In genomic region chr2:63914311-63914710, GRCh38 we compare ENCODE assay signal across 25 cellular contexts.
DNase-seq lines count a peak whose midpoint lies in the region; ATAC-seq, FAIRE-seq and TF ChIP-seq lines count a peak whose summit lies in the region.
"Had no signal": no experiment of that assay in that cellular context is flagged by ENCODE, and none has a peak within 500 bp of the region (broad histone marks: within the 10 kb centered on the region; RNA-seq: fewer than 3 reads in every experiment).

No MANE protein-coding gene starts in this region.

- FAIRE-seq in GM12892 (lab: Jason Lieb, UNC): peak; percentile 53
- peak; percentile 81 for FAIRE-seq in GM12878 (lab: Jason Lieb, UNC)
- FAIRE-seq: A204.1, D721Med, GM12891, GM18507 had no signal

- DNase-seq in GM12892 (ENCODE audit: insufficient read length) (no peak), GM12878 (ENCODE audit: low read depth, low spot score) (no peak), left lung (no peak), prostate gland (ENCODE audit: low spot score) (no peak), sigmoid colon (no peak)
- DNase-seq: 8988T; ACHN; BE2C; C1 segment of cervical spinal cord; Caco-2; Calu3; CD4-positive, alpha-beta memory T cell; CD4-positive, CD25-positive, alpha-beta regulatory T cell; CD8-positive, alpha-beta memory T cell; DND-41; EL; GDM1 had no signal

- H3K79me2 ChIP-seq in GM12878 (ENCODE audit: control insufficient read depth, insufficient read depth, low read length): no peaks in the 10 kb centered on the region

- intact Hi-C loops in GM12878 (cut with micrococcal nuclease; ENCODE audit: unreplicated experiment): no loop called here
- intact Hi-C loops in left lung (cut with DNase I): no loop called here
- intact Hi-C loops in prostate gland (cut with DNase I): no loop called here
- intact Hi-C loops in sigmoid colon (cut with DNase I): no loop called here

- POLR2A ChIA-PET in GM12878 (lab: Charles Lee): no interaction called here

- in situ Hi-C loops in GM12878 (cut with MboI): no loop called here

- TF ChIP-seq CTCF in GM12878 (IDR thresholded peaks at IDR 0.05 in 2 of 3, conservative IDR thresholded peaks at IDR 0.05 in 1 of 3; ENCODE audit: control insufficient read depth in 2 of 3, extremely low read depth in 1 of 3, insufficient read depth in 1 of 3, low read depth in 3 of 3, low read length in 3 of 3) (no peak), left lung (IDR thresholded peaks at IDR 0.05) (no peak), prostate gland (IDR thresholded peaks at IDR 0.05) (no peak), sigmoid colon (IDR thresholded peaks at IDR 0.05) (no peak)

- no peak for ATAC-seq in GM12878
- peak; percentile 69 for ATAC-seq in esophagus mucosa
- ATAC-seq in left lung: peak; percentile 88
- no peak for ATAC-seq in GM21737 (IDR thresholded peaks at IDR 0.05; ENCODE audit: unreplicated experiment)
- no peak for ATAC-seq in GM21423 (IDR thresholded peaks at IDR 0.05; ENCODE audit: unreplicated experiment)

- no peaks in the 10 kb centered on the region for H4K20me1 ChIP-seq in GM12878 (ENCODE audit: control insufficient read depth, insufficient read depth)
- H4K20me1 ChIP-seq: BLaER1 had no signal

- BruUV-seq in GM12878 (replicated peaks; lab: Mats Ljungman, UMichigan): no TSS peak

- TF ChIP-seq EP300 in GM12878 (IDR thresholded peaks at IDR 0.05; ENCODE audit: borderline replicate concordance in 1 of 2, control insufficient read depth in 1 of 2, low read depth in 2 of 2, low read length in 2 of 2) (no peak), sigmoid colon (IDR thresholded peaks at IDR 0.05) (no peak)

- H3K27me3 ChIP-seq in GM12878 (replicated peaks in 1 of 2; ENCODE audit: control insufficient read depth in 2 of 2, insufficient read depth in 2 of 2, low read length in 1 of 2): no peaks in the 10 kb centered on the region
- H3K27me3 ChIP-seq in left lung: no peaks in the 10 kb centered on the region
- no peaks in the 10 kb centered on the region for H3K27me3 ChIP-seq in prostate gland (replicated peaks; ENCODE audit: insufficient read depth)
- no peaks in the 10 kb centered on the region for H3K27me3 ChIP-seq in sigmoid colon
- H3K27me3 ChIP-seq: BE2C, BLaER1 had no signal

- no peak for TF ChIP-seq RAD21 in GM12878 (IDR thresholded peaks at IDR 0.05; ENCODE audit: insufficient read depth, low read depth, low read length)

- H3K9me3 ChIP-seq in GM12878 (replicated peaks; ENCODE audit: control insufficient read depth, insufficient read depth, low read length) (no peaks in the 10 kb centered on the region), left lung (no peaks in the 10 kb centered on the region), prostate gland (no peaks in the 10 kb centered on the region), sigmoid colon (no peaks in the 10 kb centered on the region)
- H3K9me3 ChIP-seq: BE2C, BLaER1, Caco-2 had no signal

- SMC1A ChIA-PET in GM12878 (lab: Charles Lee; ENCODE audit: uncharacterized antibody, unreplicated experiment): interaction anchor here (1.2 kb wide), 1 partner anchor 28 kb away, joined by 3 read pairs; no protein-coding TSS in a partner anchor

- H3K36me3 ChIP-seq in GM12878 (ENCODE audit: control insufficient read depth in 2 of 2, insufficient read depth in 2 of 2, low read length in 1 of 2): peaks cover 0 to 11% of the 10 kb centered on the region in 2 experiments; a peak in 3 of 4 replicates
- H3K36me3 ChIP-seq in left lung: peaks cover 0 to 78% of the 10 kb centered on the region in 2 donors
- no peaks in the 10 kb centered on the region for H3K36me3 ChIP-seq in prostate gland
- peaks cover 0 to 87% (median 20%) of the 10 kb centered on the region in 4 donors for H3K36me3 ChIP-seq in sigmoid colon

- CTCF ChIA-PET in GM12878 (lab: Yijun Ruan, JAX): no interaction called here

- H3K4me2 ChIP-seq in GM12878 (ENCODE audit: control insufficient read depth, insufficient read depth): no peak overlapping the region
- H3K4me2 ChIP-seq: BLaER1 had no signal

- WGBS in GM12878 (ENCODE audit: insufficient coverage, insufficient replicate concordance, low lambda C conversion rate, missing lambda C conversion rate): 95% methylated on average over 1 of the region's 1 CpG
- WGBS in prostate gland: 95% methylated on average over 1 of the region's 1 CpG
- WGBS in sigmoid colon, 2 donors: 93 to 97% methylated on average over 1 of the region's 1 CpG

- TF ChIP-seq POLR2A in GM12892 (IDR thresholded peaks at IDR 0.05; ENCODE audit: low read depth, low read length) (no peak), GM12878 (IDR thresholded peaks at IDR 0.05; ENCODE audit: low read depth, low read length) (no peak), prostate gland (IDR thresholded peaks at IDR 0.05) (no peak), sigmoid colon (IDR thresholded peaks at IDR 0.05) (no peak)

- H2AFZ ChIP-seq in GM12878 (ENCODE audit: control insufficient read depth, low read depth, low read length): no peak overlapping the region

- no peak overlapping the region for H3K27ac ChIP-seq in GM12878 (ENCODE audit: control insufficient read depth, insufficient read depth)
- no peak overlapping the region for H3K27ac ChIP-seq in left lung
- H3K27ac ChIP-seq in prostate gland: no peak overlapping the region
- no peak overlapping the region for H3K27ac ChIP-seq in sigmoid colon
- H3K27ac ChIP-seq: BLaER1 had no signal

- no peak overlapping the region for H3K9ac ChIP-seq in GM12878 (ENCODE audit: control insufficient read depth, insufficient read depth, low read length)
- H3K9ac ChIP-seq: BLaER1 had no signal

- RAD21 ChIA-PET in GM12878 (lab: Charles Lee; ENCODE audit: unreplicated experiment): no interaction called here

- H3K4me3 ChIP-seq in GM12878: no peak overlapping the region
- no peak overlapping the region for H3K4me3 ChIP-seq in left lung
- no peak overlapping the region for H3K4me3 ChIP-seq in prostate gland
- no peak overlapping the region for H3K4me3 ChIP-seq in sigmoid colon
- H3K4me3 ChIP-seq: BLaER1 had no signal

- H3K4me1 ChIP-seq in GM12878 (ENCODE audit: control insufficient read depth, insufficient read depth, low read length): no peaks in the 10 kb centered on the region
- no peaks in the 10 kb centered on the region for H3K4me1 ChIP-seq in left lung
- no peaks in the 10 kb centered on the region for H3K4me1 ChIP-seq in prostate gland (replicated peaks)
- H3K4me1 ChIP-seq in sigmoid colon: no peaks in the 10 kb centered on the region
- H3K4me1 ChIP-seq: BE2C, BLaER1, Caco-2 had no signal

TF ChIP-seq in GM12878, 131 proteins besides CTCF, POLR2A, EP300 and RAD21 (continues in another document):
- TF ChIP-seq CBX5 (IDR thresholded peaks at IDR 0.05; ENCODE audit: low read depth) (no peak), EGR1 (IDR thresholded peaks at IDR 0.05; ENCODE audit: borderline replicate concordance in 1 of 2, low read depth in 2 of 2, low read length in 2 of 2) (no peak), CHD1 (IDR thresholded peaks at IDR 0.05; ENCODE audit: low read depth, low read length) (no peak), CEBPZ (IDR thresholded peaks at IDR 0.05; ENCODE audit: low read depth, low read length) (no peak), ZNF274 (IDR thresholded peaks at IDR 0.05; ENCODE audit: insufficient read depth, insufficient read length) (no peak), RELB (IDR thresholded peaks at IDR 0.05; ENCODE audit: low read depth) (no peak)

Comparison
In these comparisons a context has a peak if more than half of its experiments do, and no peak if none do; other contexts are left out.
1. ATAC-seq: peak in esophagus mucosa (single experiment) and left lung (single experiment); none in GM12878 (single experiment), GM21737 (single experiment) and GM21423 (single experiment).